ENCODE assay signal across 10 cellular contexts in the genomic region with DNA sequence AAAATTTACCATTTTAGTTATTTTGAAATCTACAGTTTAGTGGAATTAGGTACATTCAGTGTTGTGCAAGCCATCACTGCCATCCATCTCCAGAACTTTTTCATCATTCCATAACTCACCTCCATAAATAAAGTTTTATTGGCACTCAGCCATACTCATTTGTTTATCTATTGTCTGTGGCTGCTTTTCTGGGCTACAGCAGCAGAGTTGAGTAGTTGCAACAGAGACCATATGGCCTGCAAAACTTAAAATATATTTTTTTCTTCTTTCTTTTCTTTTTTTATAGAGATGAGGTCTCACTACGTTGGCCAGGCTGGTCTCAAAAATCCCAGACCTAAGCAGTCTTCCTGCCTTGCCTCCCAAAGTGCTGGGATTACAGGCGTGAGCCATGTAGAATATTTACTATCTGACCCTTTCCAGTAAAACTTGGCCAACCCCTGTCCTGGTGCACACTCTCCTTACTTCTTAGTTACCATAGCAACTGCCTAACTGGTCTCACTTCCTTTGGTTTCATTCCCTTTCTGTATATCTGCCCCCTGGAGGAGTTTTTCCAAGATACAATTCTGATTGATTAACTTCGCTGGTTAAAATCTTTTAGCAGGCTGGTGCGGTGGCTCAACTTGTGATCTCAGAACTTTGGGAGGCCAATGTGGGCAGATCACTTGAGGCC.
DNase-seq lines count a peak whose midpoint lies in the region; ATAC-seq and TF ChIP-seq lines count a peak whose summit lies in the region.
"Had no signal": no experiment of that assay in that cellular context is flagged by ENCODE, and none has a peak within 500 bp of the region (broad histone marks: within the 10 kb centered on the region; RNA-seq: fewer than 3 reads in every experiment).

No MANE protein-coding gene starts in this region.

- no peak overlapping the region for H2BK20ac ChIP-seq in H9 (ENCODE audit: low read depth, low read length, poor library complexity, severe bottlenecking)

- WGBS in H9 (ENCODE audit: extremely low coverage, insufficient read length, low lambda C conversion rate), result no CpG with 5 or more reads among the region's 4 CpGs

- H3K4me1 Mint-ChIP-seq in H9, result peaks cover 29 to 35% of the 10 kb centered on the region in 2 experiments
- H3K4me1 Mint-ChIP-seq in activated T-cell treated with anti-CD3 and anti-CD28 coated beads, Interleukin-2, amount 50 U/mL, for 72 hours (ENCODE audit: low read depth), result peaks cover 22% of the 10 kb centered on the region

- no peaks in the 10 kb centered on the region for H3K27me3 Mint-ChIP-seq in H9 (ENCODE audit: low read depth)
- H3K27me3 Mint-ChIP-seq in activated T-cell treated with anti-CD3 and anti-CD28 coated beads, Interleukin-2, amount 50 U/mL, for 72 hours (ENCODE audit: low read depth), result no peaks in the 10 kb centered on the region

- peaks cover 9% of the 10 kb centered on the region; the same call in 1 of the 2 replicates for H3K79me2 ChIP-seq in H9 (ENCODE audit: insufficient read depth, low read length)

- no peak overlapping the region for H2BK120ac ChIP-seq in H9 (ENCODE audit: low read depth, low read length, poor library complexity, severe bottlenecking)

- no peak overlapping the region for H3K23ac ChIP-seq in H9 (ENCODE audit: insufficient read length, low read depth, low read length)

- ATAC-seq in GM18511 (IDR thresholded peaks at IDR 0.05; ENCODE audit: unreplicated experiment), result no peak
- ATAC-seq in activated T-cell treated with anti-CD3 and anti-CD28 coated beads, Interleukin-2, amount 50 U/mL, for 72 hours (replicated peaks in 1 of 2), result no peak

- no peaks in the 10 kb centered on the region for H3K9me3 Mint-ChIP-seq in H9
- no peaks in the 10 kb centered on the region for H3K9me3 Mint-ChIP-seq in activated T-cell treated with anti-CD3 and anti-CD28 coated beads, Interleukin-2, amount 50 U/mL, for 72 hours

- no peak overlapping the region for H3K4me3 ChIP-seq in astrocyte of the cerebellum (ENCODE audit: low read depth, low read length)

- peaks cover 2% of the 10 kb centered on the region for H3K79me1 ChIP-seq in H9 (ENCODE audit: insufficient read depth, low read depth, low read length, poor library complexity, severe bottlenecking)

- no peak overlapping the region for H3K56ac ChIP-seq in H9 (ENCODE audit: insufficient read length, low read depth, low read length)

- in situ Hi-C loops in ACHN (cut with HindIII; ENCODE audit: low pct_ligation_motif_present, low pct_unique_long_range_greater_than_20kb, low sequenced_read_pairs), result no loop called here
- in situ Hi-C loops in astrocyte of the cerebellum (cut with HindIII; ENCODE audit: low sequenced_read_pairs), result no loop called here
- in situ Hi-C loops in GM13976 (cut with MboI; ENCODE audit: low sequenced_read_pairs, unreplicated experiment), result no loop called here

- no peak overlapping the region for H3K4ac ChIP-seq in H9 (ENCODE audit: low read depth, low read length)

- H2AK5ac ChIP-seq in H9 (ENCODE audit: insufficient read length, low read length), result no peak overlapping the region

- no peaks in the 10 kb centered on the region for H3K9me3 ChIP-seq in H9 (ENCODE audit: control insufficient read depth, low read depth, low read length)

- H2BK5ac ChIP-seq in H9 (ENCODE audit: insufficient read length, low read length), result no peak overlapping the region

- no peak overlapping the region for H2AFZ ChIP-seq in H9 (ENCODE audit: low read length)

- no peak overlapping the region for H3K4me2 ChIP-seq in H9 (ENCODE audit: insufficient read depth, insufficient read length, low read length)

- H3K14ac ChIP-seq in H9 (ENCODE audit: insufficient read depth, low read length), result no peak overlapping the region

- peak; percentile 45 for DNase-seq in ACHN
- DNase-seq in H9, result no peak
- DNase-seq in astrocyte of the cerebellum (ENCODE audit: low read depth), result peak; percentile 51
- peak; percentile 59 for DNase-seq in iris pigment epithelial cell (ENCODE audit: low read depth)
- no peak for DNase-seq in GM13976 (ENCODE audit: low spot score)
- no peak for DNase-seq in NCI-H2107 (lab: John Stamatoyannopoulos, UW)
- no peak for DNase-seq in activated T-cell treated with anti-CD3 and anti-CD28 coated beads, Interleukin-2, amount 50 U/mL, for 72 hours
- DNase-seq: activated gamma-delta T cell, NCI-H1694 had no signal

- H3K36me3 Mint-ChIP-seq in H9 (ENCODE audit: insufficient read depth in 1 of 3, low read depth in 3 of 3), result peaks cover 0 to 14% (median 8%) of the 10 kb centered on the region in 3 experiments; a peak in 5 of 7 replicates
- no peaks in the 10 kb centered on the region for H3K36me3 Mint-ChIP-seq in activated T-cell treated with anti-CD3 and anti-CD28 coated beads, Interleukin-2, amount 50 U/mL, for 72 hours (ENCODE audit: insufficient read depth in 2 of 2)

- H4K5ac ChIP-seq in H9 (ENCODE audit: insufficient read length, low read depth, low read length), result no peak overlapping the region

- H4K20me1 ChIP-seq in H9 (ENCODE audit: control insufficient read depth, insufficient read depth, insufficient read length), result peaks cover 2% of the 10 kb centered on the region

- H2BK15ac ChIP-seq in H9 (ENCODE audit: low read depth, low read length), result no peak overlapping the region

- H3K23me2 ChIP-seq in H9 (ENCODE audit: insufficient read length, low read depth, low read length, poor library complexity, severe bottlenecking), result no peaks in the 10 kb centered on the region

- H3K9ac ChIP-seq in H9 (ENCODE audit: extremely low read depth, insufficient read length, low read length), result no peak overlapping the region

- no peak overlapping the region for H2BK12ac ChIP-seq in H9 (ENCODE audit: insufficient read length, low read depth, low read length)

- TF ChIP-seq CTCF in H9 (conservative IDR thresholded peaks at IDR 0.05) (peak; percentile 44; the same call in 2 of the 3 replicates), astrocyte of the cerebellum (IDR thresholded peaks at IDR 0.05; ENCODE audit: low read depth, low read length, missing control alignments) (peak; percentile 38), GM13976 (IDR thresholded peaks at IDR 0.05; ENCODE audit: borderline replicate concordance, control extremely low read depth, extremely low read depth, insufficient read depth, missing control alignments) (no peak)

- no peaks in the 10 kb centered on the region for H3K27me3 ChIP-seq in H9 (ENCODE audit: insufficient read depth, low read length)

- H4K8ac ChIP-seq in H9 (replicated peaks; ENCODE audit: insufficient read length, low read depth, low read length), result no peak overlapping the region

- no peak overlapping the region for H4K91ac ChIP-seq in H9 (ENCODE audit: insufficient read length, low read depth, low read length)

- no peak overlapping the region for H3K18ac ChIP-seq in H9 (ENCODE audit: insufficient read length, low read depth, low read length)

- H3K4me1 ChIP-seq in H9 (ENCODE audit: insufficient read depth, low read length), result peaks cover 6% of the 10 kb centered on the region; the same call in 1 of the 2 replicates

- 0 out of 5 replicates have a peak overlapping the region, but pooled peaks of 1 of the 2 experiments have one; percentile 7 for H3K4me3 Mint-ChIP-seq in H9
- H3K4me3 Mint-ChIP-seq in activated T-cell treated with anti-CD3 and anti-CD28 coated beads, Interleukin-2, amount 50 U/mL, for 72 hours, result no peak overlapping the region

- H3T11ph ChIP-seq in H9 (ENCODE audit: low read length), result no peak overlapping the region

- peak overlapping the region in 2 of 3 experiments; percentile 49 to 50; a peak in 2 of 7 replicates for H3K27ac Mint-ChIP-seq in H9
- H3K27ac Mint-ChIP-seq in activated T-cell treated with anti-CD3 and anti-CD28 coated beads, Interleukin-2, amount 50 U/mL, for 72 hours, result no peak overlapping the region

- no peak overlapping the region for H3K27ac ChIP-seq in H9 (ENCODE audit: insufficient read length, low read depth, low read length)

Comparison
In these comparisons a context has a peak if more than half of its experiments do, and no peak if none do; other contexts are left out.
1. DNase-seq: peak in ACHN (single experiment), astrocyte of the cerebellum (single experiment) and iris pigment epithelial cell (single experiment); none in H9 (single experiment), GM13976 (single experiment), NCI-H2107 (single experiment) and activated T-cell treated with anti-CD3 and anti-CD28 coated beads, Interleukin-2, amount 50 U/mL, for 72 hours (0 of 2).